Comparison of ENCODE assay signal across 7 cellular contexts in the genomic region with DNA sequence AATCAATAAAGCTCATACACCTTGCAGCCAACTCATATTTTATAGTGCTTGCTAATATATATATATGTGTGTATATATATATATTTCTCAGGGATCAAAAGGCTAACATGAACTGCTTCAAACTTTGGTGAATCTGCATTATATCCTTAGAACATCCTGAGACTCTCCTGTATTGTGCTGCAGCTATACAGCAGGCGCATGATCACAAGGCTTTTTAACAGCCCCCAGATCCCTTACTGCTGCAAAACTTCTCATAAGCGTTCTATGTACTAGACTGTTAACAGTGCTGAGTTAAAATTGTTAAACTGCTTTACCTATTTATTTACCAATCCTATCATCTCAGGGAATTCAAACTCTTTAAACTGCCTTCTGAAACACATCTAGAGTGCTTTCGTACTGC. TPM values are rescaled to one million over a fixed set of nuclear protein-coding genes. Genes with fewer than 3 reads are reported as not detected.
DNase-seq lines count a peak whose midpoint lies in the region; ATAC-seq, FAIRE-seq and TF ChIP-seq lines count a peak whose summit lies in the region.

No MANE protein-coding gene starts in this region.

- TF ChIP-seq POLR2A in endothelial cell of umbilical vein (IDR thresholded peaks at IDR 0.05; ENCODE audit: low read depth, low read length): no peak

- intact Hi-C loops in PC-9 (cut with micrococcal nuclease; ENCODE audit: unreplicated experiment) (loop anchor here (2.0 kb wide), 1 partner anchor 135 kb away; no protein-coding TSS in a partner anchor), endothelial cell of umbilical vein (cut with micrococcal nuclease) (no loop called here), pancreas (cut with DNase I) (no loop called here)

- H3K36me3 ChIP-seq in PC-9 (ENCODE audit: low read depth) (peaks cover 10% of the 10 kb centered on the region; the same call in 1 of the 2 replicates), endothelial cell of umbilical vein (ENCODE audit: control insufficient read depth in 2 of 2, extremely low read depth in 1 of 2, insufficient read depth in 2 of 2, low read length in 2 of 2) (no peaks in the 10 kb centered on the region), pancreas (no peaks in the 10 kb centered on the region)

- H2AFZ ChIP-seq in PC-9: no peak overlapping the region
- no peak overlapping the region for H2AFZ ChIP-seq in endothelial cell of umbilical vein (ENCODE audit: low read depth, low read length)

- H4K20me1 ChIP-seq in PC-9 (ENCODE audit: insufficient read depth) (peaks cover 40% of the 10 kb centered on the region), endothelial cell of umbilical vein (replicated peaks; ENCODE audit: control insufficient read depth, extremely low read depth, insufficient read depth, low read length) (peaks cover 3% of the 10 kb centered on the region)

- H3K4me2 ChIP-seq in PC-9: peak overlapping the region; percentile 75
- H3K4me2 ChIP-seq in endothelial cell of umbilical vein (ENCODE audit: insufficient read depth, low read length): peak overlapping the region; percentile 97

- H3K9ac ChIP-seq in endothelial cell of umbilical vein (replicated peaks; ENCODE audit: extremely low read depth, insufficient read depth, low read length): peak overlapping the region; percentile 84

- POLR2A ChIA-PET in PC-9 (lab: Charles Lee; ENCODE audit: unreplicated experiment): interaction anchor here (0.7 kb wide), 1 partner anchor 55 kb away, joined by 9 read pairs; no protein-coding TSS in a partner anchor
- POLR2A ChIA-PET in endothelial cell of umbilical vein (lab: Charles Lee): no interaction called here

- H3K9me1 ChIP-seq in endothelial cell of umbilical vein (replicated peaks; ENCODE audit: control insufficient read depth, extremely low read depth, insufficient read depth, low read length): no peaks in the 10 kb centered on the region

- H3K4me1 ChIP-seq in PC-9 (replicated peaks; ENCODE audit: insufficient read depth): peaks cover 32% of the 10 kb centered on the region
- H3K4me1 ChIP-seq in endothelial cell of umbilical vein (ENCODE audit: control insufficient read depth, extremely low read depth, insufficient read depth, low read length): peaks cover 17% of the 10 kb centered on the region
- peaks cover 0 to 28% (median 27%) of the 10 kb centered on the region in 3 donors for H3K4me1 ChIP-seq in pancreas

- dilution Hi-C loops in endothelial cell of umbilical vein (cut with MboI; ENCODE audit: extremely low pct_ligation_motif_present, low sequenced_read_pairs): no loop called here

- TF ChIP-seq CTCF in PC-9 (conservative IDR thresholded peaks at IDR 0.05): no peak
- TF ChIP-seq CTCF in endothelial cell of umbilical vein (IDR thresholded peaks at IDR 0.05; ENCODE audit: extremely low read depth in 1 of 2, insufficient read depth in 1 of 2, low read depth in 1 of 2, low read length in 2 of 2): no peak
- TF ChIP-seq CTCF in pancreas (IDR thresholded peaks at IDR 0.05): no peak

- H3K79me2 ChIP-seq in PC-9 (ENCODE audit: low read depth): peaks cover 63% of the 10 kb centered on the region
- peaks cover 56% of the 10 kb centered on the region for H3K79me2 ChIP-seq in endothelial cell of umbilical vein (ENCODE audit: control insufficient read depth, insufficient read depth, low read length)

- DNase-seq in GM19239 (ENCODE audit: insufficient read length, low spot score) (no peak), PC-9 (no peak), endothelial cell of umbilical vein (ENCODE audit: low read depth, low spot score) (peak; percentile 41), pancreas (no peak), middle frontal gyrus (ENCODE audit: extremely low spot score, low spot score) (no peak)

- ATAC-seq in pancreas: no peak
- ATAC-seq in GM18520 (IDR thresholded peaks at IDR 0.05; ENCODE audit: unreplicated experiment): no peak
- ATAC-seq in HG02981 (IDR thresholded peaks at IDR 0.05; ENCODE audit: unreplicated experiment): no peak

- WGBS in pancreas, 2 donors: 4 to 6% methylated on average over 3 of the region's 3 CpGs

- BruUV-seq in PC-9 (replicated peaks; lab: Mats Ljungman, UMichigan) (no TSS peak), endothelial cell of umbilical vein (replicated peaks; lab: Mats Ljungman, UMichigan) (no TSS peak)

- H3K27me3 ChIP-seq in PC-9 (ENCODE audit: insufficient read depth, low read depth) (no peaks in the 10 kb centered on the region), endothelial cell of umbilical vein (ENCODE audit: control insufficient read depth in 2 of 2, insufficient read depth in 2 of 2, low read length in 2 of 2) (no peaks in the 10 kb centered on the region), pancreas (no peaks in the 10 kb centered on the region)

- peak overlapping the region; percentile 79; the same call in 1 of the 2 replicates for H3K27ac ChIP-seq in PC-9
- H3K27ac ChIP-seq in endothelial cell of umbilical vein (ENCODE audit: insufficient read depth, low read depth, low read length): no peak overlapping the region
- no peak overlapping the region for H3K27ac ChIP-seq in pancreas

- FAIRE-seq in GM19239 (lab: Jason Lieb, UNC) (peak; percentile 23), endothelial cell of umbilical vein (lab: Jason Lieb, UNC) (no peak), pancreas (lab: Jason Lieb, UNC) (no peak)

- H3K9me3 ChIP-seq in PC-9 (ENCODE audit: insufficient read depth, low read depth) (no peaks in the 10 kb centered on the region), endothelial cell of umbilical vein (replicated peaks; ENCODE audit: control insufficient read depth, insufficient read depth, low read length) (no peaks in the 10 kb centered on the region), pancreas (no peaks in the 10 kb centered on the region)

- H3F3A ChIP-seq in PC-9 (ENCODE audit: insufficient read depth, low read depth): peaks cover 14% of the 10 kb centered on the region; the same call in 1 of the 2 replicates

- CTCF ChIA-PET in PC-9 (lab: Charles Lee): interaction anchor here (1.0 kb wide), 1 partner anchor 22 kb away, joined by 3 read pairs; no protein-coding TSS in a partner anchor
- CTCF ChIA-PET in endothelial cell of umbilical vein (lab: Charles Lee): interaction anchor here (0.8 to 1.1 kb wide), 3 partner anchors 10 to 56 kb away, joined by 5 read pairs; no protein-coding TSS in a partner anchor

- H3K4me3 ChIP-seq in PC-9 (peak overlapping the region; percentile 94), endothelial cell of umbilical vein (replicated peaks in 1 of 3; ENCODE audit: insufficient read depth in 1 of 3, low read depth in 1 of 3, low read length in 3 of 3) (peak overlapping the region; percentile 71 to 95 (median 83)), pancreas (peak overlapping the region in 3 of 4 donors; percentile 69 to 88 (median 87))

- H3K9me2 ChIP-seq in PC-9 (ENCODE audit: insufficient read depth): no peaks in the 10 kb centered on the region

TF ChIP-seq in endothelial cell of umbilical vein, 7 proteins besides CTCF, POLR2A, EP300 and RAD21:
- no peak for TF ChIP-seq JUN (IDR thresholded peaks at IDR 0.05; ENCODE audit: borderline replicate concordance, insufficient read depth, insufficient read length, low read depth)
- TF ChIP-seq MYC (IDR thresholded peaks at IDR 0.05; ENCODE audit: low read depth, low read length): no peak

RNA-seq across cellular contexts. Expression of gene GPATCH8, which starts 1.3 kb away (rescaled TPM):
- total RNA-seq in PC-9 (2021) (31.0 and 39.4 TPM in 2 replicates), endothelial cell of umbilical vein (35.3 and 39.1 TPM in 2 replicates), pancreas (10 to 100 TPM; 13.2 to 23.2 (median 14.5) TPM)
- polyA plus RNA-seq in endothelial cell of umbilical vein (12.6 and 14.6 TPM in 2 replicates), pancreas (10 to 100 TPM in 1 of 2 donors, 1 to 10 TPM in 1; 9.8 to 10.5 TPM)
- 9.9 and 11.1 TPM in 2 replicates for polyA plus RNA-seq in endothelial cell of umbilical vein (2011; cell fraction: cytosol; rRNA removed)
- polyA plus RNA-seq in endothelial cell of umbilical vein (2011; cell fraction: nucleus; rRNA removed): 27.0 and 30.5 TPM in 2 replicates
- 19.8 TPM in 2 replicates for polyA plus RNA-seq in endothelial cell of umbilical vein (2012)
- 23.9 and 27.1 TPM in 2 replicates for polyA minus RNA-seq in endothelial cell of umbilical vein
- polyA minus RNA-seq in endothelial cell of umbilical vein (2011; cell fraction: cytosol; rRNA and poly(A)+ RNA removed): 7.3 TPM
- polyA minus RNA-seq in endothelial cell of umbilical vein (2011; cell fraction: nucleus; rRNA and poly(A)+ RNA removed): 32.7 and 41.9 TPM in 2 replicates

RNA-seq across cellular contexts. Expression of gene FZD2, which starts 55.4 kb away (rescaled TPM):
- 50.5 and 61.8 TPM in 2 replicates for total RNA-seq in PC-9 (2021)
- total RNA-seq in endothelial cell of umbilical vein: 4.4 and 5.8 TPM in 2 replicates
- 14.0 and 18.2 TPM in 2 replicates for polyA plus RNA-seq in endothelial cell of umbilical vein
- 4.5 and 6.0 TPM in 2 replicates for polyA plus RNA-seq in endothelial cell of umbilical vein (2011; cell fraction: cytosol; rRNA removed)
- polyA plus RNA-seq in endothelial cell of umbilical vein (2011; cell fraction: nucleus; rRNA removed): 2.4 and 3.5 TPM in 2 replicates
- polyA plus RNA-seq in endothelial cell of umbilical vein (2012): 3.1 and 4.9 TPM in 2 replicates
- 8.4 and 11.1 TPM in 2 replicates for polyA minus RNA-seq in endothelial cell of umbilical vein
- 17.3 TPM for polyA minus RNA-seq in endothelial cell of umbilical vein (2011; cell fraction: cytosol; rRNA and poly(A)+ RNA removed)
- polyA minus RNA-seq in endothelial cell of umbilical vein (2011; cell fraction: nucleus; rRNA and poly(A)+ RNA removed): 2.1 and 3.4 TPM in 2 replicates
- 1 to 10 TPM in 3 of 6 donors, under 1 TPM in 3; 0.57 to 3.6 (median 1.3) TPM for total RNA-seq in pancreas
- under 1 TPM; 0.16 to 0.91 TPM for polyA plus RNA-seq in pancreas
